20 cellular contexts compared by ENCODE assay signal in the genomic region with DNA sequence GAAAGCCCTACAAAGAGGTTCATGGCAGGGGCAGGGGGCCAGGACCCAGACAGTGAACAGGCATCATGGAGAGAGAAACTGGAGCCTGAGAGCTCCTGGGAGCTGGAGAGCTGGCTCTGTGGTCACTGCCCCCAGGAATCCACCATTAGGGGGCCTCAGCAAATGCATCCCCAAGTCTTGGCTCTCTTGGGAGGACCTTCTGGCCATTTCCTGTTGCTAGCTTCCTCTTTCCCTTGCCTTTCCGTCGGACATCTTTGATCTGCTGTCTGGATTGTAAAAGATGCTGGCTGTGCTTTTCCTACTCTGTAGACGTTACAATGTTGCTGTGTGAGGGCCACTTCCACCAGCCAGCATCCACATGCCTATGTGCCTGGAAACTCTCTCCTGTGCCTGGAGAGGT. TPM values are rescaled to one million over a fixed set of nuclear protein-coding genes. Genes with fewer than 3 reads are reported as not detected.
DNase-seq lines count a peak whose midpoint lies in the region; ATAC-seq, FAIRE-seq and TF ChIP-seq lines count a peak whose summit lies in the region.
"Had no signal": no experiment of that assay in that cellular context is flagged by ENCODE, and none has a peak within 500 bp of the region (broad histone marks: within the 10 kb centered on the region; RNA-seq: fewer than 3 reads in every experiment).

No MANE protein-coding gene starts in this region.

- peak; percentile 7 for TF ChIP-seq CTCF in retinal pigment epithelial cell (conservative IDR thresholded peaks at IDR 0.05; ENCODE audit: low read depth, low read length)

- H3K9me3 ChIP-seq in BLaER1 treated with 17β-estradiol and CSF1 and Interleukin-3, amounts not matched to agents 10 nM and 100 nM (replicated peaks in 1 of 11): peaks cover 0 to 24% (median 11%) of the 10 kb centered on the region in 11 experiments; a peak in 15 of 22 replicates
- H3K9me3 ChIP-seq: SJSA1 had no signal

- no peaks in the 10 kb centered on the region for H3K27me3 ChIP-seq in BLaER1 treated with 17β-estradiol and CSF1 and Interleukin-3, amounts not matched to agents 10 nM and 100 nM

- H3K27ac Mint-ChIP-seq in activated naive CD4-positive, alpha-beta T cell treated with anti-CD3 and anti-CD28 coated beads, Interleukin-2, amount 50 U/mL, for 72 hours: no peak overlapping the region
- H3K27ac Mint-ChIP-seq: CD14-positive monocyte had no signal

- peaks cover 4 to 6% of the 10 kb centered on the region in 2 donors for H3K9me3 Mint-ChIP-seq in activated naive CD4-positive, alpha-beta T cell treated with anti-CD3 and anti-CD28 coated beads, Interleukin-2, amount 50 U/mL, for 72 hours

- no peak for ATAC-seq in activated naive CD4-positive, alpha-beta T cell treated with anti-CD3 and anti-CD28 coated beads, Interleukin-2, amount 50 U/mL, for 72 hours
- ATAC-seq: PC-3 had no signal

- peak overlapping the region in 10 of 11 experiments; percentile 19 to 54 (median 41); a peak in 15 of 22 replicates for H3K4me2 ChIP-seq in BLaER1 treated with 17β-estradiol and CSF1 and Interleukin-3, amounts not matched to agents 10 nM and 100 nM

- no peak overlapping the region for H3K27ac ChIP-seq in BLaER1 treated with 17β-estradiol and CSF1 and Interleukin-3, amounts not matched to agents 10 nM and 100 nM
- H3K27ac ChIP-seq: RWPE1, SJSA1 had no signal

- no peaks in the 10 kb centered on the region for H4K20me1 ChIP-seq in BLaER1 treated with 17β-estradiol and CSF1 and Interleukin-3, amounts not matched to agents 10 nM and 100 nM

- H3K4me1 ChIP-seq in BLaER1 treated with 17β-estradiol and CSF1 and Interleukin-3, amounts not matched to agents 10 nM and 100 nM: peaks cover 0 to 15% (median 8%) of the 10 kb centered on the region in 10 experiments; a peak in 16 of 20 replicates
- H3K4me1 ChIP-seq: SJSA1 had no signal

- H3K9ac ChIP-seq in BLaER1 treated with 17β-estradiol and CSF1 and Interleukin-3, amounts not matched to agents 10 nM and 100 nM: no peak overlapping the region

- no peak for FAIRE-seq in GM19239 (lab: Jason Lieb, UNC)

- no peaks in the 10 kb centered on the region for H3K36me3 ChIP-seq in BLaER1 treated with 17β-estradiol and CSF1 and Interleukin-3, amounts not matched to agents 10 nM and 100 nM
- H3K36me3 ChIP-seq: SJSA1 had no signal

- no peak overlapping the region for H3K4me3 ChIP-seq in BLaER1 treated with 17β-estradiol and CSF1 and Interleukin-3, amounts not matched to agents 10 nM and 100 nM
- no peak overlapping the region for H3K4me3 ChIP-seq in retinal pigment epithelial cell (ENCODE audit: low read length)
- H3K4me3 ChIP-seq: SJSA1 had no signal

- no peaks in the 10 kb centered on the region for H3K36me3 Mint-ChIP-seq in activated naive CD4-positive, alpha-beta T cell treated with anti-CD3 and anti-CD28 coated beads, Interleukin-2, amount 50 U/mL, for 72 hours
- H3K36me3 Mint-ChIP-seq: CD14-positive monocyte had no signal

- peak; percentile 10 for DNase-seq in MV-4-11 (lab: John Stamatoyannopoulos, UW)
- DNase-seq in dermis blood vessel endothelial cell: peak; percentile 10
- no peak for DNase-seq in retinal pigment epithelial cell (ENCODE audit: low read depth)
- DNase-seq in HUDEP-2 (lab: John Stamatoyannopoulos, UW; ENCODE audit: unreplicated experiment in 76 of 76): no peak
- DNase-seq in GM19239 (ENCODE audit: insufficient read length, low spot score): no peak
- DNase-seq in activated naive CD4-positive, alpha-beta T cell treated with anti-CD3 and anti-CD28 coated beads, Interleukin-2, amount 50 U/mL, for 72 hours (ENCODE audit: low spot score in 2 of 2): no peak
- DNase-seq: COR-L47, DMS153, GF-D8, GOT3, KBM-7, NCI-H1417, NCI-H187 treated with DMSO at 0.1 percent for 48 hours, NCI-H226, NCI-H82, PC-3 had no signal

RNA-seq across cellular contexts. Expression of a gene that starts 7.1 kb away (rescaled TPM):
- total RNA-seq in dermis blood vessel endothelial cell: not detected in 2 replicates
- not detected for total RNA-seq in activated naive CD4-positive, alpha-beta T cell treated with anti-CD3 and anti-CD28 coated beads, Interleukin-2, amount 50 U/mL, for 72 hours
- total RNA-seq: PC-3 had no signal

RNA-seq across cellular contexts. Expression of a gene that starts 12.7 kb away (rescaled TPM):
- total RNA-seq in dermis blood vessel endothelial cell: 0.19 TPM in 1 of 2 replicates, not detected in the other
- total RNA-seq in activated naive CD4-positive, alpha-beta T cell treated with anti-CD3 and anti-CD28 coated beads, Interleukin-2, amount 50 U/mL, for 72 hours: under 1 TPM in 1 of 2 donors, not detected in 1; 0.80 TPM
- total RNA-seq: SJSA1 had no signal

Comparison
In these comparisons a context has a peak if more than half of its experiments do, and no peak if none do; other contexts are left out.
1. DNase-seq: peak in MV-4-11 (single experiment) and dermis blood vessel endothelial cell (single experiment); none in retinal pigment epithelial cell (single experiment), HUDEP-2 (0 of 76), GM19239 (single experiment) and activated naive CD4-positive, alpha-beta T cell treated with anti-CD3 and anti-CD28 coated beads, Interleukin-2, amount 50 U/mL, for 72 hours (0 of 2).